ENCODE assay signal across 1 cellular context in genomic region chr17:66341462-66341861, GRCh38.
TF ChIP-seq lines count a peak whose summit lies in the region.

No MANE protein-coding gene starts in this region.

TF ChIP-seq in HepG2, 621 proteins besides CTCF, POLR2A, EP300 and RAD21 (continued from another document):
- TF ChIP-seq RERE (CRISPR knock-in tag; IDR thresholded peaks at IDR 0.05; ENCODE audit: low read depth): no peak
- TF ChIP-seq KLF16 (CRISPR knock-in tag; IDR thresholded peaks at IDR 0.05): no peak
- TF ChIP-seq MXD3 (CRISPR knock-in tag; IDR thresholded peaks at IDR 0.05): no peak
- TF ChIP-seq HNF1A (IDR thresholded peaks at IDR 0.05; ENCODE audit: low read depth): peak; percentile 87
- TF ChIP-seq HNF1A (CRISPR knock-in tag; IDR thresholded peaks at IDR 0.05; ENCODE audit: borderline replicate concordance): peak; percentile 75; the same call in 1 of the 2 replicates
- no peak for TF ChIP-seq TGIF2 (CRISPR knock-in tag; IDR thresholded peaks at IDR 0.05)
- peak; percentile 52 for TF ChIP-seq ASH2L (IDR thresholded peaks at IDR 0.05; ENCODE audit: insufficient read length, low read depth, low read length)
- peak; percentile 64; the same call in 1 of the 2 replicates for TF ChIP-seq FOXP4 (CRISPR knock-in tag; IDR thresholded peaks at IDR 0.05)
- TF ChIP-seq TBP (CRISPR knock-in tag; IDR thresholded peaks at IDR 0.05): no peak
- no peak for TF ChIP-seq KLF13 (CRISPR knock-in tag; IDR thresholded peaks at IDR 0.05)
- no peak for TF ChIP-seq LCORL (IDR thresholded peaks at IDR 0.05)
- TF ChIP-seq LCORL (CRISPR knock-in tag; IDR thresholded peaks at IDR 0.05): no peak; the same call in 1 of the 2 replicates
- no peak for TF ChIP-seq HES4 (CRISPR knock-in tag; IDR thresholded peaks at IDR 0.05; ENCODE audit: borderline replicate concordance)
- no peak for TF ChIP-seq FOXP1 (IDR thresholded peaks at IDR 0.05)
- TF ChIP-seq FOXP1 (CRISPR knock-in tag; IDR thresholded peaks at IDR 0.05): peak; percentile 45; the same call in 1 of the 2 replicates
- no peak for TF ChIP-seq TCF7 (IDR thresholded peaks at IDR 0.05; ENCODE audit: low read depth)
- TF ChIP-seq NR2F6 (IDR thresholded peaks at IDR 0.05): no peak
- peak; percentile 20; the same call in 1 of the 2 replicates for TF ChIP-seq NR2F6 (CRISPR knock-in tag; IDR thresholded peaks at IDR 0.05)
- peak; percentile 39; the same call in 1 of the 2 replicates for TF ChIP-seq PAXIP1 (CRISPR knock-in tag; conservative IDR thresholded peaks at IDR 0.05)
- no peak for TF ChIP-seq FOXA1 (IDR thresholded peaks at IDR 0.05)
- TF ChIP-seq FOXA1 (CRISPR knock-in tag; IDR thresholded peaks at IDR 0.05): 0 out of 2 replicates have a peak, but pooled peaks have one; percentile 4
- no peak for TF ChIP-seq ZNF136 (CRISPR knock-in tag; IDR thresholded peaks at IDR 0.05; ENCODE audit: low read depth)
- no peak for TF ChIP-seq NAIF1 (CRISPR knock-in tag; IDR thresholded peaks at IDR 0.05; ENCODE audit: borderline replicate concordance)
- peak; percentile 40; the same call in 1 of the 2 replicates for TF ChIP-seq GATAD2A (CRISPR knock-in tag; IDR thresholded peaks at IDR 0.05)
- TF ChIP-seq ZNF234 (CRISPR knock-in tag; conservative IDR thresholded peaks at IDR 0.05): no peak
- TF ChIP-seq ZNF296 (CRISPR knock-in tag; conservative IDR thresholded peaks at IDR 0.05): no peak
- peak; percentile 57; the same call in 1 of the 2 replicates for TF ChIP-seq ARID3A (IDR thresholded peaks at IDR 0.05; ENCODE audit: low read depth, low read length)
- no peak for TF ChIP-seq MYPOP (CRISPR knock-in tag; IDR thresholded peaks at IDR 0.05)
- TF ChIP-seq ZSCAN5A (CRISPR knock-in tag; IDR thresholded peaks at IDR 0.05; ENCODE audit: borderline replicate concordance): 0 out of 2 replicates have a peak, but pooled peaks have one; percentile 66
- TF ChIP-seq KAT2B (IDR thresholded peaks at IDR 0.05; ENCODE audit: borderline replicate concordance, low read depth, low read length): no peak
- peak; percentile 83; the same call in 1 of the 2 replicates for TF ChIP-seq MIXL1 (CRISPR knock-in tag; IDR thresholded peaks at IDR 0.05)
- TF ChIP-seq MXI1 (IDR thresholded peaks at IDR 0.05; ENCODE audit: borderline replicate concordance, low read depth, low read length): no peak
- no peak for TF ChIP-seq TBX2 (CRISPR knock-in tag; IDR thresholded peaks at IDR 0.05; ENCODE audit: borderline replicate concordance)
- no peak for TF ChIP-seq ZNF382 (CRISPR knock-in tag; IDR thresholded peaks at IDR 0.05; ENCODE audit: borderline replicate concordance)
